In the genomic region with DNA sequence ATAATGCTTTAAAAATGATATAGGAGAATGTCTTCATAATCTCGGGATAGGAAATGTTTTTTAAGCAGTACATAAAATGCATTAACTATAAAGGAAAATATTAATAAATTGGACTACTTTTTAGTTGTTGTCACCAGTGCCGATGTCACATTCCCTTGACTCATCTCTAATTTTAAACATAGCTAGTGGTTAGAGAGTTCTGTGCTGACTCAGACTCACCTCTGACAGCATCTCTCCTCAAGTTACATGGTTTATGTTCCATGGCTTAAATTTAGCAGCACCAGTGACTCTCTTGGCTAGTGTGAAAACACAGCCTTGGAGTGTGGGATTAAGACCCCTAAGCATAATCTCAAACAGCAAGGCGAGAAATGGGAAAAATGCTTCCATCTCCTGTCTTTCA, we compare ENCODE assay signal across 16 cellular contexts.
DNase-seq lines count a peak whose midpoint lies in the region; ATAC-seq and TF ChIP-seq lines count a peak whose summit lies in the region.
"Had no signal": no experiment of that assay in that cellular context is flagged by ENCODE, and none has a peak within 500 bp of the region (broad histone marks: within the 10 kb centered on the region; RNA-seq: fewer than 3 reads in every experiment).

No MANE protein-coding gene starts in this region.

- H3K9me3 ChIP-seq in IMR-90 (ENCODE audit: control insufficient read depth, insufficient read depth, low read length) (no peaks in the 10 kb centered on the region), body of pancreas (no peaks in the 10 kb centered on the region)
- H3K9me3 ChIP-seq: BLaER1 treated with 17β-estradiol and CSF1 and Interleukin-3, amounts not matched to agents 10 nM and 100 nM; right lobe of liver; SJSA1 had no signal

- H3K36me3 ChIP-seq in IMR-90 (ENCODE audit: control insufficient read depth, insufficient read depth, low read length) (no peaks in the 10 kb centered on the region), body of pancreas (replicated peaks in 1 of 2; ENCODE audit: insufficient read depth in 1 of 2, low read depth in 2 of 2) (no peaks in the 10 kb centered on the region)
- H3K36me3 ChIP-seq: BLaER1 treated with 17β-estradiol and CSF1 and Interleukin-3, amounts not matched to agents 10 nM and 100 nM; right lobe of liver; SJSA1; WERI-Rb-1 had no signal

- H3K4ac ChIP-seq in IMR-90 (ENCODE audit: low read depth, low read length), result no peak overlapping the region

- dilution Hi-C loops in IMR-90 (cut with HindIII; ENCODE audit: low sequenced_read_pairs, unreplicated experiment), result no loop called here

- CTCF ChIA-PET in IMR-90 (lab: Yijun Ruan, JAX), result no interaction called here

- no peak for TF ChIP-seq POLR2A in IMR-90 (IDR thresholded peaks at IDR 0.05; ENCODE audit: low read depth, low read length)
- TF ChIP-seq POLR2A in body of pancreas (IDR thresholded peaks at IDR 0.05), result no peak

- BruUV-seq in IMR-90 (replicated peaks; lab: Mats Ljungman, UMichigan), result no TSS peak

- DNase-seq in Caki2 (ENCODE audit: low read depth) (peak; percentile 14), IMR-90 (peak; percentile 84), epithelial cell of esophagus (ENCODE audit: low read depth) (peak; percentile 36), myocyte (ENCODE audit: low read depth) (peak; percentile 91), body of pancreas (no peak), NCI-H128 (lab: John Stamatoyannopoulos, UW; ENCODE audit: unreplicated experiment) (no peak), DMS114 treated with DMSO at 0.1 percent for 48 hours (lab: John Stamatoyannopoulos, UW; ENCODE audit: unreplicated experiment) (no peak)
- DNase-seq: activated CD8-positive, alpha-beta memory T cell treated with anti-CD3 and anti-CD28 coated beads, Interleukin-2, amount 10 ng/mL, durations not matched to agents 7 days and 5 days; GF-D8; NCI-H1694; right lobe of liver; WERI-Rb-1 had no signal

- in situ Hi-C loops in Caki2 (cut with HindIII; ENCODE audit: low pct_unique_long_range_greater_than_20kb, low sequenced_read_pairs), result no loop called here
- in situ Hi-C loops in IMR-90 (cut with MboI; ENCODE audit: low sequenced_read_pairs), result no loop called here

- H2AK5ac ChIP-seq in IMR-90 (ENCODE audit: low read depth, low read length), result no peak overlapping the region

- H4K5ac ChIP-seq in IMR-90 (ENCODE audit: low read depth, low read length), result no peak overlapping the region

- H3K9ac ChIP-seq in IMR-90 (ENCODE audit: low read depth, low read length), result no peak overlapping the region
- H3K9ac ChIP-seq: BLaER1 treated with 17β-estradiol and CSF1 and Interleukin-3, amounts not matched to agents 10 nM and 100 nM had no signal

- TF ChIP-seq CTCF in IMR-90 (conservative IDR thresholded peaks at IDR 0.05; ENCODE audit: low read depth, low read length), result no peak
- TF ChIP-seq CTCF in epithelial cell of esophagus (IDR thresholded peaks at IDR 0.05; ENCODE audit: insufficient read depth, low read depth, low read length, missing control alignments), result no peak
- no peak for TF ChIP-seq CTCF in body of pancreas (IDR thresholded peaks at IDR 0.05)

- no peak overlapping the region for H4K8ac ChIP-seq in IMR-90 (ENCODE audit: low read depth in 2 of 2, low read length in 2 of 2)

- H2BK5ac ChIP-seq in IMR-90 (ENCODE audit: low read depth, low read length, poor library complexity, severe bottlenecking), result no peak overlapping the region

- H3K27me3 ChIP-seq in IMR-90 (ENCODE audit: control insufficient read depth, insufficient read depth, low read length) (no peaks in the 10 kb centered on the region), body of pancreas (no peaks in the 10 kb centered on the region)
- H3K27me3 ChIP-seq: BLaER1 treated with 17β-estradiol and CSF1 and Interleukin-3, amounts not matched to agents 10 nM and 100 nM; right lobe of liver; SJSA1 had no signal

- H3K4me3 ChIP-seq in IMR-90 (ENCODE audit: insufficient read depth, low read depth, low read length) (no peak overlapping the region), epithelial cell of esophagus (ENCODE audit: low read length) (no peak overlapping the region), body of pancreas (no peak overlapping the region)
- H3K4me3 ChIP-seq: BLaER1 treated with 17β-estradiol and CSF1 and Interleukin-3, amounts not matched to agents 10 nM and 100 nM; right lobe of liver; SJSA1 had no signal

- WGBS in IMR-90 (ENCODE audit: extremely low coverage in 2 of 2, insufficient read length in 1 of 2), 2 experiments, result no CpG with 5 or more reads among the region's 3 CpGs
- 66 to 70% methylated on average over 3 of the region's 3 CpGs for WGBS in body of pancreas, 2 donors

- no peaks in the 10 kb centered on the region for H3K9me1 ChIP-seq in IMR-90 (ENCODE audit: insufficient read depth, low read length)

- H2AFZ ChIP-seq in IMR-90 (replicated peaks; ENCODE audit: low read length, poor library complexity), result no peak overlapping the region

- no peaks in the 10 kb centered on the region for H4K20me1 ChIP-seq in IMR-90 (ENCODE audit: insufficient read depth, low read length)
- H4K20me1 ChIP-seq: BLaER1 treated with 17β-estradiol and CSF1 and Interleukin-3, amounts not matched to agents 10 nM and 100 nM had no signal

- H3K4me1 ChIP-seq in IMR-90 (ENCODE audit: control insufficient read depth, insufficient read depth, low read length) (peaks cover 6% of the 10 kb centered on the region; the same call in 1 of the 2 replicates), body of pancreas (no peaks in the 10 kb centered on the region)
- H3K4me1 ChIP-seq: BLaER1 treated with 17β-estradiol and CSF1 and Interleukin-3, amounts not matched to agents 10 nM and 100 nM; right lobe of liver; SJSA1 had no signal

- H2BK20ac ChIP-seq in IMR-90 (ENCODE audit: low read depth, low read length), result peak overlapping the region; percentile 7; the same call in 1 of the 2 replicates

- peak overlapping the region; percentile 74; the same call in 1 of the 2 replicates for H3K4me2 ChIP-seq in IMR-90 (ENCODE audit: low read depth, low read length)
- H3K4me2 ChIP-seq: BLaER1 treated with 17β-estradiol and CSF1 and Interleukin-3, amounts not matched to agents 10 nM and 100 nM had no signal

- no peak overlapping the region for H3K27ac ChIP-seq in IMR-90 (ENCODE audit: insufficient read depth, low read length)
- H3K27ac ChIP-seq in body of pancreas, result no peak overlapping the region
- H3K27ac ChIP-seq: BLaER1 treated with 17β-estradiol and CSF1 and Interleukin-3, amounts not matched to agents 10 nM and 100 nM; right lobe of liver; SJSA1; WERI-Rb-1 had no signal

- ATAC-seq in IMR-90 (ENCODE audit: low read depth), result peak; percentile 88
- ATAC-seq in body of pancreas, result no peak
- no peak for ATAC-seq in HG02610 (IDR thresholded peaks at IDR 0.05; ENCODE audit: unreplicated experiment)
- ATAC-seq: activated CD8-positive, alpha-beta memory T cell treated with anti-CD3 and anti-CD28 coated beads, Interleukin-2, amount 10 ng/mL, durations not matched to agents 7 days and 5 days; activated naive CD4-positive, alpha-beta T cell treated with anti-CD3 and anti-CD28 coated beads, Interleukin-2, amount 50 U/mL, for 72 hours; right lobe of liver had no signal

- no peak overlapping the region for H3K56ac ChIP-seq in IMR-90 (ENCODE audit: extremely low read depth, insufficient read depth, low read length)

- H3K79me1 ChIP-seq in IMR-90 (ENCODE audit: low read depth in 1 of 2, low read length in 2 of 2), result no peaks in the 10 kb centered on the region

- TF ChIP-seq RAD21 in IMR-90 (IDR thresholded peaks at IDR 0.05; ENCODE audit: low read length), result no peak

- H2AK9ac ChIP-seq in IMR-90 (replicated peaks; ENCODE audit: low read depth, low read length, poor library complexity), result no peak overlapping the region

- H2BK120ac ChIP-seq in IMR-90 (ENCODE audit: low read depth, low read length), result no peak overlapping the region

- no peak overlapping the region for H2BK15ac ChIP-seq in IMR-90 (ENCODE audit: low read depth, low read length)

- intact Hi-C loops in IMR-90 (cut with micrococcal nuclease) (no loop called here), body of pancreas (cut with DNase I) (no loop called here)

- no peak overlapping the region for H3K23ac ChIP-seq in IMR-90 (ENCODE audit: low read depth, low read length)

- POLR2A ChIA-PET in IMR-90 (lab: Charles Lee; ENCODE audit: unreplicated experiment), result no interaction called here

- no peak overlapping the region for H3K14ac ChIP-seq in IMR-90 (replicated peaks; ENCODE audit: low read depth, low read length)

- no peak overlapping the region for H4K91ac ChIP-seq in IMR-90 (ENCODE audit: insufficient read depth, low read depth, low read length)

- peak overlapping the region; percentile 54; the same call in 1 of the 2 replicates for H3K18ac ChIP-seq in IMR-90 (ENCODE audit: low read depth, low read length)

TF ChIP-seq in IMR-90, 13 proteins besides CTCF, POLR2A, EP300 and RAD21:
- peak; percentile 72 for TF ChIP-seq FOS (IDR thresholded peaks at IDR 0.05; ENCODE audit: low read depth, low read length)
- TF ChIP-seq MAFK (IDR thresholded peaks at IDR 0.05; ENCODE audit: low read depth, low read length), result peak; percentile 56; the same call in 1 of the 2 replicates
- no peak for TF ChIP-seq NFE2L2 (IDR thresholded peaks at IDR 0.05; ENCODE audit: low read depth, low read length)
- TF ChIP-seq BHLHE40 (IDR thresholded peaks at IDR 0.05; ENCODE audit: low read depth, low read length), result peak; percentile 53; the same call in 1 of the 2 replicates

Comparison
In these comparisons a context has a peak if more than half of its experiments do, and no peak if none do; other contexts are left out.
1. DNase-seq: peak in Caki2 (single experiment), IMR-90 (single experiment), epithelial cell of esophagus (single experiment) and myocyte (single experiment); none in body of pancreas (0 of 4), NCI-H128 (single experiment) and DMS114 treated with DMSO at 0.1 percent for 48 hours (single experiment).